ENCODE assay signal across 1 cellular context in the genomic region with DNA sequence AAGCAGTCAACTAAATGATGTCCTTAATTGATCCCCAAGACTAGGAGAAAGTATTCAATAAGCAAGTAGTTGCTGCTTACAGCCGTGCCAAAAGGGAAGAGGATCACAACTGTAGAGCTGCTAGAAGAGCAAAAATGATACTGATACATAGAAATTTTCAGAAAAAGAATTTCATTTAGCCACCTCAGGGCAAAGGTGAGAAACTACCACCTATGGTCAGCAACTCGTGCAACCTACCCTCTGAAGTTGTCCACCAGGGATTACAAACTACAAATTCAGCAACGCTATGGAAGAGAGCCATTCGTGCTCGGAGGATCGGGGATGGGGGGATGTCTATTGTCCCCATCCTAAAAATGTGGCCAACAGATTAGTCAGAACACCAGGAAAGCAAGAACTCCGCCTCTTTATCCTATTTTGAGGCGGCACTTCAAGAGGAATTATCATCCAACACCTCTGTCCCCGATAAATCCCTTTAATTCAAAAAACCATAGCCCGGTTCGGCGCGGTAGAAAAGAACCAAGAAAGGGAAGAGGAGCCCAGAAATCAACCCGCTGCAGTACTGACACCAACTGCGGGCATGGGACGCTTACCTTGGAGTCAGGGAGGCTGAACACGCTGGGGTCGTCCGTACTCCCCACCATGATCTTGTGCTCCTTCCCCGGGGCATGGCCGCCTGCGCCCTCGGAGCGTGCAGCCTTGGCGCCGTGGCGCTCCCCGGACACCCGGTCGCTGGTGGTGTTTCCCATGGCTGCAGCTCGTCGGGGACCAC.
A peak's percentile ranks its signal among the peaks of the same experiment; 100 is the strongest.
TF ChIP-seq lines count a peak whose summit lies in the region.

No MANE protein-coding gene starts in this region.

TF ChIP-seq in H1, 55 proteins besides CTCF, POLR2A, EP300 and RAD21:
- TF ChIP-seq RFX5 (IDR thresholded peaks at IDR 0.05; ENCODE audit: borderline replicate concordance, low read depth, low read length) (no peak), SIN3A (conservative IDR thresholded peaks at IDR 0.05 in 1 of 2, IDR thresholded peaks at IDR 0.05 in 1 of 2; ENCODE audit: low read depth in 1 of 2, low read length in 2 of 2) (peak; percentile 31 to 52; a peak in 1 of 4 replicates), PHF8 (conservative IDR thresholded peaks at IDR 0.05; ENCODE audit: low read depth, low read length) (0 out of 2 replicates have a peak, but pooled peaks have one; percentile 65), SAP30 (IDR thresholded peaks at IDR 0.05; ENCODE audit: insufficient read depth, insufficient replicate concordance, low read length) (peak; percentile 33), CHD1 (IDR thresholded peaks at IDR 0.05; ENCODE audit: low read depth, low read length) (no peak), KDM4A (IDR thresholded peaks at IDR 0.05; ENCODE audit: low read depth, low read length, severe bottlenecking) (peak; percentile 95), SP1 (IDR thresholded peaks at IDR 0.05; ENCODE audit: low read depth, low read length) (no peak), RBBP5 (IDR thresholded peaks at IDR 0.05; ENCODE audit: borderline replicate concordance, low read depth, low read length) (peak; percentile 54; the same call in 1 of the 2 replicates)
